13 cellular contexts compared by ENCODE assay signal in genomic region chr14:96895658-96896271, GRCh38.
DNase-seq lines count a peak whose midpoint lies in the region; ATAC-seq, FAIRE-seq and TF ChIP-seq lines count a peak whose summit lies in the region.
"Had no signal": no experiment of that assay in that cellular context is flagged by ENCODE, and none has a peak within 500 bp of the region (broad histone marks: within the 10 kb centered on the region; RNA-seq: fewer than 3 reads in every experiment).

No MANE protein-coding gene starts in this region.

- H3K27ac ChIP-seq in pancreas = no peak overlapping the region
- H3K27ac ChIP-seq: right atrium auricular region had no signal

- no peak overlapping the region for H3K4me3 ChIP-seq in pancreas
- H3K4me3 ChIP-seq: right atrium auricular region had no signal

- POLR2A ChIA-PET in GM10248 (lab: Yijun Ruan, JAX) = no interaction called here

- no peaks in the 10 kb centered on the region for H3K27me3 ChIP-seq in pancreas
- H3K27me3 ChIP-seq: right atrium auricular region had no signal

- ATAC-seq in GM19372 (IDR thresholded peaks at IDR 0.05; ENCODE audit: low read depth, unreplicated experiment) (peak; percentile 74), HG02610 (IDR thresholded peaks at IDR 0.05; ENCODE audit: unreplicated experiment) (peak; percentile 83), HG03342 (IDR thresholded peaks at IDR 0.05; ENCODE audit: unreplicated experiment) (peak; percentile 78), pancreas (no peak)

- H3K9me3 ChIP-seq in pancreas = no peaks in the 10 kb centered on the region
- H3K9me3 ChIP-seq: right atrium auricular region had no signal

- intact Hi-C loops in pancreas (cut with DNase I) = no loop called here

- DNase-seq in GM10248 (ENCODE audit: extremely low spot score) = peak; percentile 36
- DNase-seq in pancreas = no peak
- DNase-seq in activated naive CD4-positive, alpha-beta T cell (lab: John Stamatoyannopoulos, UW) = no peak
- no peak for DNase-seq in COR-L47 (lab: John Stamatoyannopoulos, UW)
- no peak for DNase-seq in NCI-H345 (lab: John Stamatoyannopoulos, UW)
- DNase-seq: activated CD4-positive, alpha-beta T cell treated with anti-CD3 and anti-CD28 coated beads, Interleukin-2, amount 10 ng/mL, durations not matched to agents 7 days and 5 days; activated gamma-delta T cell treated with Interleukin-2 at 50 U/mL for 16 hours; Calu3; central memory CD4-positive, alpha-beta T cell had no signal

- WGBS in pancreas, 2 donors = 95 to 97% methylated on average over 5 of the region's 5 CpGs

- FAIRE-seq in pancreas (lab: Jason Lieb, UNC) = no peak

- H3K4me1 ChIP-seq in pancreas = no peaks in the 10 kb centered on the region
- H3K4me1 ChIP-seq: right atrium auricular region had no signal

- H3K36me3 ChIP-seq in pancreas = no peaks in the 10 kb centered on the region
- H3K36me3 ChIP-seq: right atrium auricular region had no signal

- TF ChIP-seq CTCF in GM10248 (IDR thresholded peaks at IDR 0.05; ENCODE audit: control extremely low read depth, extremely low read depth, low read depth, missing control alignments) (no peak), pancreas (IDR thresholded peaks at IDR 0.05) (no peak)

- CTCF ChIA-PET in GM10248 (lab: Yijun Ruan, JAX) = no interaction called here

Comparison
In these comparisons a context has a peak if more than half of its experiments do, and no peak if none do; other contexts are left out.
1. ATAC-seq: peak in GM19372 (single experiment), HG02610 (single experiment) and HG03342 (single experiment); none in pancreas (0 of 4).